Comparison of ENCODE assay signal across 11 cellular contexts in the genomic region with DNA sequence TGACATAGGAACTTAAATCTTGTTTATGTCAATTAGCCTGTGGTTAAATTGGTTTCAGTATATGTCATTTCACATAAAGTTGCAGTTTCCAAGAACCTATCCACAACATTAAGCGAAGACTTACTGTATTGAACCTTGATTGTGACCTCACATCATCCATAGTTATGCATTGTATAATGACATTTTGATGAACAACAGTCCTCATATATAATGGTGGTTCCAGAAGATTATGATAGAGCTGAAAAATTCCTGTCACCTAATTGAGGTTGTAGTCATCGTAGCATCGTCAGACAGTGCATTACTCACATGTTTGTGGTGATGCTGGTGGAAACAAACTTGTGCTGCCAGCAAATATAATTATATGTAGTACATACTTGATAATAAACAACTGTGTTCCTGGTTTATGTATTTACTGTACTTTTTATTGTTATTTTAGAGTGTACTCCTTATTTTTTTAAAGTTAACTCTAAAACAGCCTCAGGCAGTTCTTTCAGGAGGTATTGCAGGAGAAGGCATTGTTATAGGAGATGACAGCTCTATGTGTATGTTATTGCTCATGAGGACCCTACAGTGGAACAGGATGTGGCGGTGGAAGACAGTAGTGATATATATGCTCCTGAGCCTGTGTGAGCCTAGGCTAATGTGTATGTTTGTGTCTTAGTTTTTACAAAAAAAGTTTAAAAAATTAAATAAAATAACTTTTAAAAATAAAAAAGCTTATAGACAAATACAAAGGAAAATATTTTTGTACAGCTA. TPM values are rescaled to one million over a fixed set of nuclear protein-coding genes. Genes with fewer than 3 reads are reported as not detected.
A peak's percentile ranks its signal among the peaks of the same experiment; 100 is the strongest.
DNase-seq lines count a peak whose midpoint lies in the region; ATAC-seq, FAIRE-seq and TF ChIP-seq lines count a peak whose summit lies in the region.
"Had no signal": no experiment of that assay in that cellular context is flagged by ENCODE, and none has a peak within 500 bp of the region (broad histone marks: within the 10 kb centered on the region; RNA-seq: fewer than 3 reads in every experiment).

No MANE protein-coding gene starts in this region.

- ATAC-seq in GM19438 (IDR thresholded peaks at IDR 0.05; ENCODE audit: low read depth, unreplicated experiment) (peak; percentile 69), HG03439 (IDR thresholded peaks at IDR 0.05; ENCODE audit: unreplicated experiment) (peak; percentile 67)

- no peaks in the 10 kb centered on the region for H3K27me3 ChIP-seq in bronchial epithelial cell (ENCODE audit: control insufficient read depth, insufficient read depth, low read length)
- H3K27me3 ChIP-seq: cardiac muscle cell had no signal

- DNase-seq in AG08396 (ENCODE audit: low spot score): peak; percentile 21
- DNase-seq in bronchial epithelial cell (ENCODE audit: low read depth): peak; percentile 83
- no peak for DNase-seq in caudate nucleus (lab: John Stamatoyannopoulos, UW)
- no peak for DNase-seq in putamen (ENCODE audit: low spot score)
- no peak for DNase-seq in cardiac septum (ENCODE audit: low spot score)
- DNase-seq in OCI-M2 (lab: John Stamatoyannopoulos, UW; ENCODE audit: unreplicated experiment): no peak
- DNase-seq: NCI-H774 had no signal

- H3K4me3 ChIP-seq in bronchial epithelial cell (ENCODE audit: low read depth, low read length): no peak overlapping the region
- H3K4me3 ChIP-seq: cardiac muscle cell had no signal

- no peak for FAIRE-seq in bronchial epithelial cell (lab: Jason Lieb, UNC)

- no peak for TF ChIP-seq CTCF in bronchial epithelial cell (IDR thresholded peaks at IDR 0.05; ENCODE audit: insufficient read depth, low read length, severe bottlenecking)

- intact Hi-C loops in cardiac septum (cut with DNase I): no loop called here

- H3K36me3 ChIP-seq in bronchial epithelial cell (ENCODE audit: control insufficient read depth, insufficient read depth, low read length): no peaks in the 10 kb centered on the region
- H3K36me3 ChIP-seq: cardiac muscle cell had no signal

- H3K27ac ChIP-seq in caudate nucleus (ENCODE audit: low read depth, low read length): no peak overlapping the region
- H3K27ac ChIP-seq: cardiac muscle cell, parathyroid adenoma had no signal

RNA-seq across cellular contexts. Expression of a gene that starts 56.6 kb away (rescaled TPM):
- total RNA-seq in bronchial epithelial cell (26.4 and 27.4 TPM in 2 replicates), cardiac septum (41.0 TPM)

Comparison
In these comparisons a context has a peak if more than half of its experiments do, and no peak if none do; other contexts are left out.
1. DNase-seq: peak in AG08396 (single experiment) and bronchial epithelial cell (single experiment); none in caudate nucleus (0 of 61), putamen (single experiment), cardiac septum (single experiment) and OCI-M2 (single experiment).